ENCODE assay signal across 8 cellular contexts in genomic region chr10:22345301-22346086, GRCh38. TPM values are rescaled to one million over a fixed set of nuclear protein-coding genes. Genes with fewer than 3 reads are reported as not detected.
DNase-seq lines count a peak whose midpoint lies in the region; ATAC-seq and TF ChIP-seq lines count a peak whose summit lies in the region.

Gene SPAG6 (plus strand): TSS chr10:22345496. CDS start chr10:22345612, 116 bp downstream.

- H3K14ac ChIP-seq in trophoblast cell (ENCODE audit: low read length), result no peak within 1 kb of the TSS

- peaks cover 6% of the 10 kb centered on the region for H3K4me1 ChIP-seq in CD8-positive, alpha-beta memory T cell (ENCODE audit: insufficient read depth, low read length)
- peaks cover 10% of the 10 kb centered on the region in 2 experiments for H3K4me1 ChIP-seq in trophoblast cell (ENCODE audit: control insufficient read depth in 1 of 2, insufficient read depth in 2 of 2, low read length in 2 of 2)

- H2AFZ ChIP-seq in trophoblast cell (ENCODE audit: insufficient read depth, low read length, poor library complexity), result peak within 1 kb of the TSS; percentile 56

- H3K18ac ChIP-seq in trophoblast cell (ENCODE audit: low read length), result no peak within 1 kb of the TSS

- H3K4me3 Mint-ChIP-seq in CD8-positive, alpha-beta memory T cell, result peak within 1 kb of the TSS; percentile 2 to 86 (median 50)
- H3K4me3 Mint-ChIP-seq in activated CD4-positive, alpha-beta T cell treated with anti-CD3 and anti-CD28 coated beads, Interleukin-2, amount 10 ng/mL, durations not matched to agents 7 days and 5 days, result peak within 1 kb of the TSS; percentile 56
- peak within 1 kb of the TSS; percentile 79 for H3K4me3 Mint-ChIP-seq in glutamatergic neuron (ENCODE audit: unreplicated experiment)

- peak; percentile 33 for ATAC-seq in HG03432 (IDR thresholded peaks at IDR 0.05; ENCODE audit: unreplicated experiment)

- no peak within 1 kb of the TSS for H2BK5ac ChIP-seq in trophoblast cell (ENCODE audit: low read depth, low read length, poor library complexity)

- peaks cover 0 to 3% (median 0%) of the 10 kb centered on the region in 3 donors for H3K36me3 Mint-ChIP-seq in CD8-positive, alpha-beta memory T cell
- H3K36me3 Mint-ChIP-seq in activated CD4-positive, alpha-beta T cell treated with anti-CD3 and anti-CD28 coated beads, Interleukin-2, amount 10 ng/mL, durations not matched to agents 7 days and 5 days (ENCODE audit: low read depth), result peaks cover 8% of the 10 kb centered on the region
- H3K36me3 Mint-ChIP-seq in glutamatergic neuron (ENCODE audit: unreplicated experiment), result peaks cover 4% of the 10 kb centered on the region

- H2BK120ac ChIP-seq in trophoblast cell (ENCODE audit: insufficient read depth, low read length, poor library complexity), result no peak within 1 kb of the TSS

- TF ChIP-seq CTCF in glutamatergic neuron (IDR thresholded peaks at IDR 0.05; ENCODE audit: partially characterized antibody, unreplicated experiment), result no peak

- no peak within 1 kb of the TSS for H2BK12ac ChIP-seq in trophoblast cell (ENCODE audit: low read length)

- H3K27me3 Mint-ChIP-seq in CD8-positive, alpha-beta memory T cell, result peaks cover 47 to 64% of the 10 kb centered on the region in 2 donors
- peaks cover 72% of the 10 kb centered on the region for H3K27me3 Mint-ChIP-seq in activated CD4-positive, alpha-beta T cell treated with anti-CD3 and anti-CD28 coated beads, Interleukin-2, amount 10 ng/mL, durations not matched to agents 7 days and 5 days
- peaks cover 13% of the 10 kb centered on the region for H3K27me3 Mint-ChIP-seq in glutamatergic neuron (ENCODE audit: unreplicated experiment)

- no peak within 1 kb of the TSS for H3K27ac ChIP-seq in CD8-positive, alpha-beta memory T cell (ENCODE audit: low read depth, low read length)
- H3K27ac ChIP-seq in trophoblast cell (ENCODE audit: low read depth, low read length), result no peak within 1 kb of the TSS

- peak within 1 kb of the TSS; percentile 51 for H3K4me2 ChIP-seq in trophoblast cell (ENCODE audit: low read length)

- H2AK5ac ChIP-seq in trophoblast cell (ENCODE audit: low read length), result no peak within 1 kb of the TSS

- H3K4ac ChIP-seq in trophoblast cell (ENCODE audit: low read depth, low read length), result no peak within 1 kb of the TSS

- no peak within 1 kb of the TSS for H4K12ac ChIP-seq in trophoblast cell (ENCODE audit: low read depth, low read length)

- CTCF ChIA-PET in CD8-positive, alpha-beta memory T cell (lab: Charles Lee), result no interaction called here
- CTCF ChIA-PET in activated CD4-positive, alpha-beta T cell treated with anti-CD3 and anti-CD28 coated beads, Interleukin-2, amount 10 ng/mL, durations not matched to agents 7 days and 5 days (lab: Charles Lee), result interaction anchor here (0.6 to 1.4 kb wide), 4 partner anchors 9 to 337 kb away, joined by 3 to 4 read pairs (median 3); no protein-coding TSS in a partner anchor

- peaks cover 10 to 18% (median 14%) of the 10 kb centered on the region in 3 donors for H3K4me1 Mint-ChIP-seq in CD8-positive, alpha-beta memory T cell
- peaks cover 24% of the 10 kb centered on the region for H3K4me1 Mint-ChIP-seq in activated CD4-positive, alpha-beta T cell treated with anti-CD3 and anti-CD28 coated beads, Interleukin-2, amount 10 ng/mL, durations not matched to agents 7 days and 5 days
- H3K4me1 Mint-ChIP-seq in glutamatergic neuron (ENCODE audit: low read depth, unreplicated experiment), result no peaks in the 10 kb centered on the region

- H3K9me3 Mint-ChIP-seq in CD8-positive, alpha-beta memory T cell, result peaks cover 8 to 19% (median 14%) of the 10 kb centered on the region in 5 donors
- H3K9me3 Mint-ChIP-seq in activated CD4-positive, alpha-beta T cell treated with anti-CD3 and anti-CD28 coated beads, Interleukin-2, amount 10 ng/mL, durations not matched to agents 7 days and 5 days, result no peaks in the 10 kb centered on the region
- H3K9me3 Mint-ChIP-seq in glutamatergic neuron (ENCODE audit: unreplicated experiment), result peaks cover 3% of the 10 kb centered on the region

- peaks cover 53% of the 10 kb centered on the region for H3K27me3 ChIP-seq in CD8-positive, alpha-beta memory T cell (ENCODE audit: insufficient read depth, low read length, poor library complexity, severe bottlenecking)
- peaks cover 32% of the 10 kb centered on the region for H3K27me3 ChIP-seq in trophoblast cell (ENCODE audit: insufficient read depth, low read length)

- no peak within 1 kb of the TSS for H3K4me3 ChIP-seq in CD8-positive, alpha-beta memory T cell (ENCODE audit: low read length)
- peak within 1 kb of the TSS; percentile 39 for H3K4me3 ChIP-seq in trophoblast cell (ENCODE audit: low read depth, low read length)

- H3K79me1 ChIP-seq in trophoblast cell (ENCODE audit: low read length), result peaks cover 3% of the 10 kb centered on the region

- no peak within 1 kb of the TSS for H4K8ac ChIP-seq in trophoblast cell (ENCODE audit: low read depth, low read length)

- peaks cover 3% of the 10 kb centered on the region for H3K79me2 ChIP-seq in trophoblast cell (ENCODE audit: control insufficient read depth, insufficient read depth, low read length, poor library complexity)

- POLR2A ChIA-PET in CD8-positive, alpha-beta memory T cell (lab: Charles Lee), result no interaction called here
- POLR2A ChIA-PET in activated CD4-positive, alpha-beta T cell treated with anti-CD3 and anti-CD28 coated beads, Interleukin-2, amount 10 ng/mL, durations not matched to agents 7 days and 5 days (lab: Charles Lee), result no interaction called here

- peak in 4 of 5 donors; percentile 14 to 56 (median 38) for DNase-seq in CD8-positive, alpha-beta memory T cell
- DNase-seq in activated CD4-positive, alpha-beta T cell treated with anti-CD3 and anti-CD28 coated beads, Interleukin-2, amount 10 ng/mL, durations not matched to agents 7 days and 5 days, result peak; percentile 52
- DNase-seq in glutamatergic neuron (peak; percentile 64), trophoblast cell (peak; percentile 42 to 53), cerebellar cortex (ENCODE audit: low spot score) (no peak), NCI-H446 treated with DMSO at 0.1 percent for 48 hours (lab: John Stamatoyannopoulos, UW) (no peak), epidermal melanocyte (ENCODE audit: insufficient read length, low spot score) (no peak)

- WGBS in trophoblast cell (ENCODE audit: extremely low coverage, insufficient coverage, insufficient read length), result no CpG with 5 or more reads among the region's 83 CpGs

- H3K23ac ChIP-seq in trophoblast cell (ENCODE audit: low read length), result no peak within 1 kb of the TSS

- H3K27ac Mint-ChIP-seq in CD8-positive, alpha-beta memory T cell, result peak within 1 kb of the TSS in 5 of 8 donors; percentile 22 to 82 (median 77)
- peak within 1 kb of the TSS; percentile 73 for H3K27ac Mint-ChIP-seq in activated CD4-positive, alpha-beta T cell treated with anti-CD3 and anti-CD28 coated beads, Interleukin-2, amount 10 ng/mL, durations not matched to agents 7 days and 5 days
- H3K27ac Mint-ChIP-seq in glutamatergic neuron (ENCODE audit: unreplicated experiment), result no peak within 1 kb of the TSS

- no peaks in the 10 kb centered on the region for H3K9me3 ChIP-seq in CD8-positive, alpha-beta memory T cell (ENCODE audit: low read length)
- H3K9me3 ChIP-seq in trophoblast cell (ENCODE audit: insufficient read depth, low read depth, low read length), result peaks cover 11% of the 10 kb centered on the region

- H4K91ac ChIP-seq in trophoblast cell (ENCODE audit: low read depth, low read length), result no peak within 1 kb of the TSS

- H3K9ac ChIP-seq in trophoblast cell (ENCODE audit: low read length), result no peak within 1 kb of the TSS

- no peaks in the 10 kb centered on the region for H3K36me3 ChIP-seq in CD8-positive, alpha-beta memory T cell (ENCODE audit: insufficient read depth, low read length)
- H3K36me3 ChIP-seq in trophoblast cell (ENCODE audit: control insufficient read depth in 1 of 2, insufficient read depth in 2 of 2, low read length in 2 of 2), result no peaks in the 10 kb centered on the region

RNA-seq across cellular contexts. Expression of gene SPAG6, which starts in this region (rescaled TPM):
- under 1 TPM in 1 of 2 experiments, not detected in 1; 0.22 TPM for total RNA-seq in CD8-positive, alpha-beta memory T cell
- polyA plus RNA-seq in CD8-positive, alpha-beta memory T cell, result not detected
- under 1 TPM; 0.57 to 0.75 TPM for total RNA-seq in activated CD4-positive, alpha-beta T cell treated with anti-CD3 and anti-CD28 coated beads, Interleukin-2, amount 10 ng/mL, durations not matched to agents 7 days and 5 days
- not detected for total RNA-seq in glutamatergic neuron (ENCODE audit: unreplicated experiment)
- not detected in 2 replicates for polyA plus RNA-seq in trophoblast cell (2013)

Comparison
In these comparisons a context has a peak if more than half of its experiments do, and no peak if none do; other contexts are left out.
1. Peak in DNase-seq in CD8-positive, alpha-beta memory T cell; RNA of the gene not detected or under 1 TPM.
2. Peak in DNase-seq in activated CD4-positive, alpha-beta T cell treated with anti-CD3 and anti-CD28 coated beads, Interleukin-2, amount 10 ng/mL, durations not matched to agents 7 days and 5 days; RNA of the gene not detected or under 1 TPM.
3. Peak in DNase-seq in glutamatergic neuron; RNA of the gene not detected or under 1 TPM.
4. DNase-seq: peak in trophoblast cell (2 of 2); none in cerebellar cortex (single experiment), NCI-H446 treated with DMSO at 0.1 percent for 48 hours (single experiment) and epidermal melanocyte (single experiment).
5. Peak in every context shown above with its lines, with median percentiles within 50 percentile points of each other: H3K4me3 Mint-ChIP-seq.